Comparison of ENCODE assay signal across 25 cellular contexts in the genomic region with DNA sequence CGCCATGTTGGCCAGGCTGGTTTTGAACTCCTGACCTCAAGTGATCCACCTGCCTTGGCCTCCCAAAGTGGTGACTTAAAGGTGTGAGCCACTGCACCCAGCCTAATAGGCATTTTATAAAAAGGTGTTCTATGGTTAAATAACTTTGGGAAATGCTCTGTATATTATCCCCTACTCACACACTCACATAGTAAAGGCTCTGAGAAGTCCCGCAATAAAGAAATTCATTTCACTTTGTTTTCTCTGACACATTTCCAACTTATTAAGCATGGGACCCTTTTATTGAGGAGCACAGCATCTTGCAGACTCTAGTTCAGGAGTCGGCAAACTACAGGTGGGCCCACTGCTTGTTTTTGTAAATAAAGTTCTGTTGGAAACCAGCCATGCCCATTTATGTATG.
"Had no signal": no experiment of that assay in that cellular context is flagged by ENCODE, and none has a peak within 500 bp of the region (broad histone marks: within the 10 kb centered on the region; RNA-seq: fewer than 3 reads in every experiment).

No MANE protein-coding gene starts in this region.

- H3K27ac Mint-ChIP-seq: activated CD4-positive, alpha-beta memory T cell treated with anti-CD3 and anti-CD28 coated beads for 36 hours; activated CD4-positive, alpha-beta T cell treated with anti-CD3 and anti-CD28 coated beads, Interleukin-2, amount 10 ng/mL, durations not matched to agents 7 days and 5 days; activated naive CD4-positive, alpha-beta T cell treated with anti-CD3 and anti-CD28 coated beads, Interleukin-2, amount 50 U/mL, for 72 hours; activated naive CD8-positive, alpha-beta T cell treated with anti-CD3 and anti-CD28 coated beads, Interleukin-2, amount 50 U/mL, for 24 hours; T-cell had no signal

- H3K4me1 Mint-ChIP-seq: T-cell had no signal

- H3K27me3 Mint-ChIP-seq: activated CD4-positive, alpha-beta memory T cell treated with anti-CD3 and anti-CD28 coated beads for 36 hours; activated CD4-positive, alpha-beta T cell treated with anti-CD3 and anti-CD28 coated beads, Interleukin-2, amount 10 ng/mL, durations not matched to agents 7 days and 5 days; activated naive CD8-positive, alpha-beta T cell treated with anti-CD3 and anti-CD28 coated beads, Interleukin-2, amount 50 U/mL, for 24 hours; T-cell had no signal

- ATAC-seq: activated naive CD4-positive, alpha-beta T cell treated with anti-CD3 and anti-CD28 coated beads, Interleukin-2, amount 50 U/mL, for 72 hours; activated naive CD8-positive, alpha-beta T cell treated with anti-CD3 and anti-CD28 coated beads, Interleukin-2, amount 50 U/mL, for 24 hours; activated T-cell treated with anti-CD3 and anti-CD28 coated beads, Interleukin-2, amount 50 U/mL, for 4 hours; body of pancreas; T-cell had no signal

- H3K4me1 ChIP-seq: ascending aorta, body of pancreas had no signal

- H3K4me3 ChIP-seq: ascending aorta, body of pancreas, coronary artery, PC-9 had no signal

- H3K27me3 ChIP-seq: ascending aorta, body of pancreas had no signal

- H2AFZ ChIP-seq: PC-9 had no signal

- DNase-seq: activated CD4-positive, alpha-beta memory T cell treated with anti-CD3 and anti-CD28 coated beads for 36 hours; activated CD4-positive, alpha-beta T cell treated with anti-CD3 and anti-CD28 coated beads, Interleukin-2, amount 10 ng/mL, durations not matched to agents 7 days and 5 days; activated CD4-positive, CD25-positive, alpha-beta regulatory T cell; activated CD8-positive, alpha-beta memory T cell treated with anti-CD3 and anti-CD28 coated beads for 24 hours; activated effector memory CD4-positive, alpha-beta T cell treated with anti-CD3 and anti-CD28 coated beads, Interleukin-2, amount 50 U/mL, for 16 hours; activated naive CD4-positive, alpha-beta T cell treated with Interleukin-2 at 50 U/mL for 16 hours; activated naive CD8-positive, alpha-beta T cell treated with anti-CD3 and anti-CD28 coated beads, Interleukin-2, amount 50 U/mL, for 24 hours; activated T-cell treated with anti-CD3 and anti-CD28 coated beads, Interleukin-2, amount 50 U/mL, for 4 hours; amniotic stem cell; body of pancreas; central memory CD4-positive, alpha-beta T cell; NCI-H1092; NCI-H1417; NCI-H2029; NCI-H510A treated with DMSO at 0.1 percent for 48 hours; NCI-H69; NK-92 treated with Interleukin-12 subunit alpha and Interleukin-12 subunit beta, amount 100 ng/mL, for 24 hours; PC-9; SIG-M5; T-cell; T-helper 2 cell; T1000 had no signal

- H3K36me3 ChIP-seq: ascending aorta had no signal

- H3K27ac ChIP-seq: ascending aorta, body of pancreas, coronary artery, PC-9 had no signal

- H3K4me3 Mint-ChIP-seq: activated CD4-positive, alpha-beta memory T cell treated with anti-CD3 and anti-CD28 coated beads for 36 hours; activated CD4-positive, alpha-beta T cell treated with anti-CD3 and anti-CD28 coated beads, Interleukin-2, amount 10 ng/mL, durations not matched to agents 7 days and 5 days; activated naive CD8-positive, alpha-beta T cell treated with anti-CD3 and anti-CD28 coated beads, Interleukin-2, amount 50 U/mL, for 24 hours; activated T-cell treated with anti-CD3 and anti-CD28 coated beads, Interleukin-2, amount 50 U/mL, for 4 hours; T-cell had no signal

- H3K4me2 ChIP-seq: PC-9 had no signal
